23 cellular contexts compared by ENCODE assay signal in genomic region chr20:17155401-17155800, GRCh38.
"Had no signal": no experiment of that assay in that cellular context is flagged by ENCODE, and none has a peak within 500 bp of the region (broad histone marks: within the 10 kb centered on the region; RNA-seq: fewer than 3 reads in every experiment).

No MANE protein-coding gene starts in this region.

- DNase-seq: dermis blood vessel endothelial cell; endodermal cell; erythroblast; heart left ventricle; hippocampal formation; left colon; left ventricle myocardium superior; mesenchymal stem cell; midbrain; nucleus accumbens; ovary; sigmoid colon; stimulated activated CD4-positive, alpha-beta T cell treated with anti-CD3 and anti-CD28 coated beads, Interleukin-2, amount 100 ng/mL, for 24 hours; stimulated activated CD4-positive, alpha-beta T cell treated with anti-CD3 and anti-CD28 coated beads, Interleukin-4, amount 100 ng/mL, for 4 hours; stimulated activated naive B cell treated with anti-CD40 and anti-IgM and Interleukin-4, amounts not matched to agents 10 μg/mL and 1 μg/mL and 100 μg/mL, for 72 hours; stimulated activated naive CD8-positive, alpha-beta T cell treated with anti-CD3 and anti-CD28 coated beads, Interleukin-15, amount 100 ng/mL, for 72 hours; testis; transverse colon had no signal

- H3K36me3 ChIP-seq: heart left ventricle, neural progenitor cell, ovary, right atrium auricular region, sigmoid colon, transverse colon had no signal

- ATAC-seq: heart left ventricle; left colon; left ventricle myocardium superior; natural killer cell treated with Interleukin-12 subunit alpha and Interleukin-12 subunit beta and Interleukin-15 and Interleukin-18, amount 100 ng/mL, for 72 hours; stimulated activated naive B cell treated with anti-CD40 and anti-IgM and Interleukin-4, amounts not matched to agents 10 μg/mL and 1 μg/mL and 100 μg/mL, for 72 hours; stimulated activated naive CD8-positive, alpha-beta T cell treated with anti-CD3 and anti-CD28 coated beads, Interleukin-15, amount 100 ng/mL, for 72 hours had no signal

- H3K9me3 ChIP-seq: ovary, sigmoid colon, testis, transverse colon had no signal

- H3K27ac ChIP-seq: heart left ventricle, neural progenitor cell, ovary, right atrium auricular region, sigmoid colon, skin epidermis, testis, transverse colon had no signal

- H3K4me1 ChIP-seq: heart left ventricle, right atrium auricular region, sigmoid colon, testis, transverse colon had no signal

- H3K4me3 ChIP-seq: heart left ventricle, lung, neural progenitor cell, ovary, right atrium auricular region, sigmoid colon, skin epidermis, testis, transverse colon had no signal

- H3K27me3 ChIP-seq: heart left ventricle, neural progenitor cell, ovary, right atrium auricular region, sigmoid colon, testis, transverse colon had no signal
